16 cellular contexts compared by ENCODE assay signal in genomic region chr11:120658071-120658423, GRCh38.
A peak's percentile ranks its signal among the peaks of the same experiment; 100 is the strongest.
DNase-seq lines count a peak whose midpoint lies in the region; ATAC-seq and TF ChIP-seq lines count a peak whose summit lies in the region.
"Had no signal": no experiment of that assay in that cellular context is flagged by ENCODE, and none has a peak within 500 bp of the region (broad histone marks: within the 10 kb centered on the region; RNA-seq: fewer than 3 reads in every experiment).

No MANE protein-coding gene starts in this region.

- H3K4me1 Mint-ChIP-seq in CD8-positive, alpha-beta T cell (ENCODE audit: low read depth), result no peaks in the 10 kb centered on the region

- peaks cover 12% of the 10 kb centered on the region for H3K27me3 Mint-ChIP-seq in CD8-positive, alpha-beta T cell (ENCODE audit: low read depth)

- no peaks in the 10 kb centered on the region for H3K9me3 ChIP-seq in CD8-positive, alpha-beta T cell (ENCODE audit: low read length)
- H3K9me3 ChIP-seq: SJCRH30 had no signal

- TF ChIP-seq CTCF in GM20000 (IDR thresholded peaks at IDR 0.05; ENCODE audit: extremely low read depth, missing control alignments), result no peak
- TF ChIP-seq CTCF in coronary artery (IDR thresholded peaks at IDR 0.05), result no peak
- no peak for TF ChIP-seq CTCF in CD8-positive, alpha-beta T cell (IDR thresholded peaks at IDR 0.05)

- no peaks in the 10 kb centered on the region for H3K9me3 Mint-ChIP-seq in CD8-positive, alpha-beta T cell
- H3K9me3 Mint-ChIP-seq: stimulated activated naive CD8-positive, alpha-beta T cell treated with anti-CD3 and anti-CD28 coated beads, Interleukin-15, amount 100 ng/mL, for 72 hours had no signal

- H3K4me3 ChIP-seq in coronary artery, result no peak overlapping the region
- H3K4me3 ChIP-seq in CD8-positive, alpha-beta T cell (ENCODE audit: low read depth, low read length), result no peak overlapping the region
- H3K4me3 ChIP-seq: SJCRH30 had no signal

- no peaks in the 10 kb centered on the region for H3K4me1 ChIP-seq in CD8-positive, alpha-beta T cell (ENCODE audit: insufficient read depth, low read length)
- H3K4me1 ChIP-seq: SJCRH30 had no signal

- CTCF ChIA-PET in CD8-positive, alpha-beta T cell (lab: Charles Lee), result no interaction called here

- H3K27ac ChIP-seq in coronary artery, result no peak overlapping the region
- no peak overlapping the region for H3K27ac ChIP-seq in CD8-positive, alpha-beta T cell (ENCODE audit: low read depth, low read length)
- H3K27ac ChIP-seq: SJCRH30 had no signal

- intact Hi-C loops in CD8-positive, alpha-beta T cell (cut with DNase I, micrococcal nuclease), result loop anchor here in 1 of 2 experiments (5.0 kb wide), 1 partner anchor 949 kb away; no protein-coding TSS in a partner anchor

- POLR2A ChIA-PET in CD8-positive, alpha-beta T cell (lab: Charles Lee), result no interaction called here

- no peaks in the 10 kb centered on the region for H3K27me3 ChIP-seq in CD8-positive, alpha-beta T cell (ENCODE audit: insufficient read depth, low read length)
- H3K27me3 ChIP-seq: SJCRH30 had no signal

- no peak overlapping the region for H3K27ac Mint-ChIP-seq in CD8-positive, alpha-beta T cell
- H3K27ac Mint-ChIP-seq: activated naive CD8-positive, alpha-beta T cell; naive thymus-derived CD4-positive, alpha-beta T cell; stimulated activated naive CD8-positive, alpha-beta T cell treated with anti-CD3 and anti-CD28 coated beads, Interleukin-15, amount 100 ng/mL, for 72 hours had no signal

- H3K36me3 ChIP-seq in CD8-positive, alpha-beta T cell (ENCODE audit: insufficient read depth, low read length), result no peaks in the 10 kb centered on the region
- H3K36me3 ChIP-seq: SJCRH30 had no signal

- ATAC-seq in GM18502 (IDR thresholded peaks at IDR 0.05; ENCODE audit: poor library complexity, unreplicated experiment) (peak; percentile 63), HG03060 (IDR thresholded peaks at IDR 0.05; ENCODE audit: low read depth, unreplicated experiment) (peak; percentile 44)
- no peak for ATAC-seq in CD8-positive, alpha-beta T cell
- ATAC-seq: naive thymus-derived CD4-positive, alpha-beta T cell had no signal

- no peak overlapping the region for H3K4me3 Mint-ChIP-seq in CD8-positive, alpha-beta T cell
- H3K4me3 Mint-ChIP-seq: activated naive CD8-positive, alpha-beta T cell; naive thymus-derived CD4-positive, alpha-beta T cell; stimulated activated naive CD8-positive, alpha-beta T cell treated with anti-CD3 and anti-CD28 coated beads, Interleukin-15, amount 100 ng/mL, for 72 hours had no signal

- DNase-seq in GM20000 (ENCODE audit: low spot score) (peak; percentile 47), NOMO-1 treated with DMSO at 0.1 percent for 48 hours (lab: John Stamatoyannopoulos, UW; ENCODE audit: unreplicated experiment) (peak; percentile 70), DMS 273 treated with DMSO at 0.1 percent for 48 hours (lab: John Stamatoyannopoulos, UW) (no peak), coronary artery (ENCODE audit: low spot score) (no peak)
- DNase-seq in activated CD4-positive, alpha-beta T cell treated with anti-CD3 and anti-CD28 coated beads, Interleukin-2, amount 50 U/mL, for 4 hours, result no peak
- DNase-seq in CD8-positive, alpha-beta T cell, result no peak
- DNase-seq: central memory CD4-positive, alpha-beta T cell; IMR-90; naive thymus-derived CD4-positive, alpha-beta T cell; NCI-H187 treated with DMSO at 0.1 percent for 48 hours; retina; SJCRH30; stimulated activated naive CD8-positive, alpha-beta T cell treated with anti-CD3 and anti-CD28 coated beads, Interleukin-15, amount 100 ng/mL, for 72 hours had no signal

- no peaks in the 10 kb centered on the region for H3K36me3 Mint-ChIP-seq in CD8-positive, alpha-beta T cell
- H3K36me3 Mint-ChIP-seq: activated naive CD8-positive, alpha-beta T cell; naive thymus-derived CD4-positive, alpha-beta T cell had no signal

Comparison
In these comparisons a context has a peak if more than half of its experiments do, and no peak if none do; other contexts are left out.
1. DNase-seq: peak in GM20000 (single experiment) and NOMO-1 treated with DMSO at 0.1 percent for 48 hours (single experiment); none in DMS 273 treated with DMSO at 0.1 percent for 48 hours (single experiment), coronary artery (single experiment), activated CD4-positive, alpha-beta T cell treated with anti-CD3 and anti-CD28 coated beads, Interleukin-2, amount 50 U/mL, for 4 hours (0 of 2) and CD8-positive, alpha-beta T cell (0 of 7).